ENCODE assay signal across 8 cellular contexts in genomic region chr2:45993476-45993991, GRCh38.
A peak's percentile ranks its signal among the peaks of the same experiment; 100 is the strongest.
DNase-seq lines count a peak whose midpoint lies in the region; ATAC-seq and TF ChIP-seq lines count a peak whose summit lies in the region.

No MANE protein-coding gene starts in this region.

- intact Hi-C loops in tibial artery (cut with DNase I; ENCODE audit: low total_unique reads): no loop called here

- no peak overlapping the region for H3K4me2 ChIP-seq in neuronal stem cell (ENCODE audit: insufficient read depth, low read length, poor library complexity, severe bottlenecking)

- peak; percentile 44 for DNase-seq in COR-L47 (lab: John Stamatoyannopoulos, UW)
- peak; percentile 52 for DNase-seq in HT1080 (ENCODE audit: low read depth)
- peak; percentile 70 for DNase-seq in RKO (ENCODE audit: low spot score)
- peak; percentile 45 for DNase-seq in activated T-cell treated with anti-CD3 and anti-CD28 coated beads, Interleukin-2, amount 50 U/mL, for 4 hours
- peak; percentile 84 for DNase-seq in fibroblast of the conjunctiva (ENCODE audit: low read depth)
- peak; percentile 69 for DNase-seq in neuronal stem cell (ENCODE audit: low spot score)
- peak; percentile 79 to 82 for DNase-seq in tibial artery

- peaks cover 0 to 6% of the 10 kb centered on the region in 2 donors for H3K36me3 ChIP-seq in neuronal stem cell (replicated peaks in 1 of 2; ENCODE audit: control insufficient read depth in 2 of 2, insufficient read depth in 2 of 2, low read length in 2 of 2)
- H3K36me3 ChIP-seq in tibial artery: peaks cover 0 to 12% (median 0%) of the 10 kb centered on the region in 3 donors

- H3K23ac ChIP-seq in neuronal stem cell (ENCODE audit: low read depth, low read length, poor library complexity): no peak overlapping the region

- H2BK12ac ChIP-seq in neuronal stem cell (ENCODE audit: low read length): no peak overlapping the region

- H3K79me1 ChIP-seq in neuronal stem cell (ENCODE audit: low read depth, low read length): no peaks in the 10 kb centered on the region

- no peak overlapping the region for H4K91ac ChIP-seq in neuronal stem cell (ENCODE audit: low read depth, low read length, poor library complexity)

- H2BK120ac ChIP-seq in neuronal stem cell (ENCODE audit: low read depth, low read length): no peak overlapping the region

- no peak overlapping the region for H3K4ac ChIP-seq in neuronal stem cell (ENCODE audit: low read length)

- H3K4me3 Mint-ChIP-seq in activated T-cell treated with anti-CD3 and anti-CD28 coated beads, Interleukin-2, amount 50 U/mL, for 4 hours: no peak overlapping the region

- WGBS in neuronal stem cell (ENCODE audit: extremely low coverage in 2 of 2, insufficient read length in 2 of 2, insufficient replicate concordance in 1 of 2), 2 donors: no CpG with 5 or more reads among the region's 6 CpGs

- peaks cover 2% of the 10 kb centered on the region in 2 donors for H3K4me1 ChIP-seq in neuronal stem cell (ENCODE audit: control insufficient read depth in 2 of 2, insufficient read depth in 1 of 2, low read depth in 1 of 2, low read length in 2 of 2)
- peaks cover 0 to 47% (median 29%) of the 10 kb centered on the region in 4 donors for H3K4me1 ChIP-seq in tibial artery

- H3K9me3 ChIP-seq in neuronal stem cell (replicated peaks in 1 of 2; ENCODE audit: control insufficient read depth in 2 of 2, insufficient read depth in 1 of 2, low read depth in 1 of 2, low read length in 2 of 2) (no peaks in the 10 kb centered on the region), tibial artery (no peaks in the 10 kb centered on the region)

- no peak overlapping the region for H3K14ac ChIP-seq in neuronal stem cell (ENCODE audit: low read length)

- H2BK5ac ChIP-seq in neuronal stem cell (ENCODE audit: low read length): no peak overlapping the region

- peaks cover 3% of the 10 kb centered on the region for H3K4me1 Mint-ChIP-seq in activated T-cell treated with anti-CD3 and anti-CD28 coated beads, Interleukin-2, amount 50 U/mL, for 4 hours (ENCODE audit: low read depth)

- H3K9me3 Mint-ChIP-seq in activated T-cell treated with anti-CD3 and anti-CD28 coated beads, Interleukin-2, amount 50 U/mL, for 4 hours: no peaks in the 10 kb centered on the region

- peak overlapping the region; percentile 33 for H2AK5ac ChIP-seq in neuronal stem cell (ENCODE audit: low read depth, low read length)

- H3K27ac ChIP-seq in neuronal stem cell (replicated peaks; ENCODE audit: low read length) (no peak overlapping the region), tibial artery (peak overlapping the region; percentile 43 to 70)

- peaks cover 4% of the 10 kb centered on the region for H3K36me3 Mint-ChIP-seq in activated T-cell treated with anti-CD3 and anti-CD28 coated beads, Interleukin-2, amount 50 U/mL, for 4 hours (ENCODE audit: insufficient read depth)

- H4K8ac ChIP-seq in neuronal stem cell (ENCODE audit: low read depth, low read length): no peak overlapping the region

- H3K9ac ChIP-seq in neuronal stem cell (ENCODE audit: low read depth, low read length, poor library complexity): no peak overlapping the region

- H2BK15ac ChIP-seq in neuronal stem cell (ENCODE audit: low read length): peak overlapping the region; percentile 20

- no peak overlapping the region for H3K18ac ChIP-seq in neuronal stem cell (ENCODE audit: low read length)

- H3K27me3 ChIP-seq in neuronal stem cell (ENCODE audit: control insufficient read depth in 3 of 3, insufficient read depth in 3 of 3, low read depth in 1 of 3, low read length in 3 of 3): no peaks in the 10 kb centered on the region
- no peaks in the 10 kb centered on the region for H3K27me3 ChIP-seq in tibial artery

- ATAC-seq in activated T-cell treated with anti-CD3 and anti-CD28 coated beads, Interleukin-2, amount 50 U/mL, for 4 hours: peak; percentile 66 to 78
- ATAC-seq in GM21360 (IDR thresholded peaks at IDR 0.05; ENCODE audit: unreplicated experiment): no peak

- H3K27me3 Mint-ChIP-seq in activated T-cell treated with anti-CD3 and anti-CD28 coated beads, Interleukin-2, amount 50 U/mL, for 4 hours (ENCODE audit: low read depth): no peaks in the 10 kb centered on the region

- H3K4me3 ChIP-seq in neuronal stem cell (ENCODE audit: low read length in 2 of 2) (no peak overlapping the region), tibial artery (no peak overlapping the region)

- no peak overlapping the region for H2AFZ ChIP-seq in neuronal stem cell (ENCODE audit: low read length)

- TF ChIP-seq CTCF in tibial artery (IDR thresholded peaks at IDR 0.05): peak; percentile 58 to 75
